11 cellular contexts compared by ENCODE assay signal in genomic region chr6:31574106-31575061, GRCh38. TPM values are rescaled to one million over a fixed set of nuclear protein-coding genes. Genes with fewer than 3 reads are reported as not detected.
DNase-seq lines count a peak whose midpoint lies in the region; ATAC-seq and TF ChIP-seq lines count a peak whose summit lies in the region.
"Had no signal": no experiment of that assay in that cellular context is flagged by ENCODE, and none has a peak within 500 bp of the region (broad histone marks: within the 10 kb centered on the region; RNA-seq: fewer than 3 reads in every experiment).

No MANE protein-coding gene starts in this region.

- peaks cover 50% of the 10 kb centered on the region for H3K36me3 Mint-ChIP-seq in activated T-helper 2 cell treated with anti-CD3 and anti-CD28 coated beads, Interferon-gamma antibody, Interleukin-2, Interleukin-4, amounts not matched to agents 10 μg/mL and 5 μg/mL and 100 μg/mL, durations not matched to agents 14 hours and 24 hours and 36 hours (ENCODE audit: low read depth)

- no peaks in the 10 kb centered on the region for H3K9me3 Mint-ChIP-seq in activated T-helper 2 cell treated with anti-CD3 and anti-CD28 coated beads, Interferon-gamma antibody, Interleukin-2, Interleukin-4, amounts not matched to agents 10 μg/mL and 5 μg/mL and 100 μg/mL, durations not matched to agents 14 hours and 24 hours and 36 hours

- no peak overlapping the region for H2AFZ ChIP-seq in osteoblast (ENCODE audit: low read length)

- CTCF ChIA-PET in GM10248 (lab: Yijun Ruan, JAX), result interaction anchor here (0.9 to 54.8 kb wide), 6 partner anchors 10 to 232 kb away, joined by 3 to 2725 read pairs (median 5); partner anchors contain the start of genes ATP6V1G2, DDX39B, LSM2 and LST1

- ATAC-seq in aorta (ENCODE audit: low FRiP score), result no peak
- no peak for ATAC-seq in HG02938 (IDR thresholded peaks at IDR 0.05; ENCODE audit: unreplicated experiment)

- no peaks in the 10 kb centered on the region for H3K79me2 ChIP-seq in osteoblast (ENCODE audit: insufficient read depth, low read length)

- H3K27ac Mint-ChIP-seq in activated T-helper 2 cell treated with anti-CD3 and anti-CD28 coated beads, Interferon-gamma antibody, Interleukin-2, Interleukin-4, amounts not matched to agents 10 μg/mL and 5 μg/mL and 100 μg/mL, durations not matched to agents 14 hours and 24 hours and 36 hours, result peak overlapping the region; percentile 95

- no peaks in the 10 kb centered on the region for H4K20me1 ChIP-seq in osteoblast (ENCODE audit: insufficient read depth, low read length)

- WGBS in aorta, 2 donors, result 79 to 86% methylated on average over 14 of the region's 14 CpGs

- peaks cover 2% of the 10 kb centered on the region for H3K4me1 ChIP-seq in osteoblast (ENCODE audit: insufficient read depth, low read length)
- H3K4me1 ChIP-seq in aorta (ENCODE audit: control insufficient read depth in 1 of 2, insufficient read depth in 2 of 2, low read length in 2 of 2), result no peaks in the 10 kb centered on the region

- TF ChIP-seq POLR2A in GM19193 (IDR thresholded peaks at IDR 0.05; ENCODE audit: extremely low read depth, insufficient read depth, insufficient read length), result peak; percentile 62

- H3K4me2 ChIP-seq in osteoblast (ENCODE audit: insufficient read depth, low read length), result no peak overlapping the region

- H3K4me1 Mint-ChIP-seq in activated T-helper 2 cell treated with anti-CD3 and anti-CD28 coated beads, Interferon-gamma antibody, Interleukin-2, Interleukin-4, amounts not matched to agents 10 μg/mL and 5 μg/mL and 100 μg/mL, durations not matched to agents 14 hours and 24 hours and 36 hours (ENCODE audit: low read depth), result peaks cover 76% of the 10 kb centered on the region

- TF ChIP-seq CTCF in GM10248 (IDR thresholded peaks at IDR 0.05; ENCODE audit: control extremely low read depth, extremely low read depth, low read depth, missing control alignments) (peak; percentile 38), osteoblast (IDR thresholded peaks at IDR 0.05; ENCODE audit: extremely low read depth, low read depth, low read length) (no peak)

- H3K36me3 ChIP-seq in osteoblast (ENCODE audit: insufficient read depth, low read length) (no peaks in the 10 kb centered on the region), aorta (ENCODE audit: control insufficient read depth in 1 of 2, insufficient read depth in 2 of 2, low read length in 1 of 2) (no peaks in the 10 kb centered on the region)
- H3K36me3 ChIP-seq: thoracic aorta had no signal

- H3K4me3 ChIP-seq in osteoblast (ENCODE audit: insufficient read depth, low read length), result no peak overlapping the region
- H3K4me3 ChIP-seq in aorta (ENCODE audit: low read length in 2 of 2), result no peak overlapping the region

- H3K27ac ChIP-seq in osteoblast (ENCODE audit: low read depth, low read length) (no peak overlapping the region), aorta (ENCODE audit: low read depth in 1 of 2, low read length in 2 of 2) (no peak overlapping the region)
- H3K27ac ChIP-seq: thoracic aorta had no signal

- no peak for DNase-seq in GM10248 (ENCODE audit: extremely low spot score)
- DNase-seq in activated T-helper 2 cell treated with anti-CD3 and anti-CD28 coated beads, Interferon-gamma antibody, Interleukin-2, Interleukin-4, amounts not matched to agents 10 μg/mL and 5 μg/mL and 100 μg/mL, durations not matched to agents 14 hours and 24 hours and 36 hours (ENCODE audit: low spot score), result no peak
- peak; percentile 80 for DNase-seq in osteoblast (ENCODE audit: insufficient read length, low spot score, missing footprints)
- no peak for DNase-seq in aorta
- no peak for DNase-seq in SK-N-DZ (ENCODE audit: low spot score)
- DNase-seq in AG08396 (ENCODE audit: low spot score), result no peak

- H3K4me3 Mint-ChIP-seq in activated T-helper 2 cell treated with anti-CD3 and anti-CD28 coated beads, Interferon-gamma antibody, Interleukin-2, Interleukin-4, amounts not matched to agents 10 μg/mL and 5 μg/mL and 100 μg/mL, durations not matched to agents 14 hours and 24 hours and 36 hours (ENCODE audit: low read depth), result peak overlapping the region; percentile 92

- no peaks in the 10 kb centered on the region for H3K27me3 ChIP-seq in osteoblast (ENCODE audit: insufficient read depth, low read length)
- H3K27me3 ChIP-seq in aorta (ENCODE audit: control insufficient read depth in 1 of 2, insufficient read depth in 2 of 2, low read length in 1 of 2), result no peaks in the 10 kb centered on the region

- peaks cover 4% of the 10 kb centered on the region for H3K27me3 Mint-ChIP-seq in activated T-helper 2 cell treated with anti-CD3 and anti-CD28 coated beads, Interferon-gamma antibody, Interleukin-2, Interleukin-4, amounts not matched to agents 10 μg/mL and 5 μg/mL and 100 μg/mL, durations not matched to agents 14 hours and 24 hours and 36 hours (ENCODE audit: low read depth)

- H3K9me3 ChIP-seq in osteoblast (ENCODE audit: low read depth, low read length) (no peaks in the 10 kb centered on the region), aorta (ENCODE audit: control insufficient read depth, low read length) (no peaks in the 10 kb centered on the region)
- H3K9me3 ChIP-seq: thoracic aorta had no signal

- POLR2A ChIA-PET in GM10248 (lab: Yijun Ruan, JAX), result interaction anchor here (0.7 to 7.1 kb wide), 19 partner anchors 10 to 371 kb away, joined by 3 to 94 read pairs (median 5); partner anchors contain the start of genes ATP6V1G2, BAG6, DDX39B and LST1

- intact Hi-C loops in activated T-helper 2 cell treated with anti-CD3 and anti-CD28 coated beads, Interferon-gamma antibody, Interleukin-2, Interleukin-4, amounts not matched to agents 10 μg/mL and 5 μg/mL and 100 μg/mL, durations not matched to agents 14 hours and 24 hours and 36 hours (cut with micrococcal nuclease), result loop anchor here (10.0 kb wide), 1 partner anchor 250 kb away; the partner anchor contains the start of gene HSPA1B
- intact Hi-C loops in aorta (cut with DNase I), result no loop called here

RNA-seq across cellular contexts. Expression of gene TNF, which starts 1.0 kb away (rescaled TPM):
- total RNA-seq in activated T-helper 2 cell treated with anti-CD3 and anti-CD28 coated beads, Interferon-gamma antibody, Interleukin-2, Interleukin-4, amounts not matched to agents 10 μg/mL and 5 μg/mL and 100 μg/mL, durations not matched to agents 14 hours and 24 hours and 36 hours, result 94.4 and 96.8 TPM in 2 replicates
- not detected in 2 replicates for total RNA-seq in osteoblast
- 1 to 10 TPM in 1 of 2 donors, under 1 TPM in 1; 0.66 to 1.9 TPM for total RNA-seq in aorta
- 1 to 10 TPM in 1 of 2 donors, under 1 TPM in 1; 0.23 to 1.3 TPM for polyA plus RNA-seq in aorta
- polyA plus RNA-seq in SK-N-DZ (2014; cell fraction: cytosol; rRNA removed), result 0.12 and 0.25 TPM in 2 replicates
- polyA plus RNA-seq in SK-N-DZ (2014; cell fraction: nucleus; rRNA removed), result 0.31 and 0.62 TPM in 2 replicates
- total RNA-seq: bronchial epithelial cell, frontal cortex had no signal

RNA-seq across cellular contexts. Expression of gene LTA, which starts 2.3 kb away (rescaled TPM):
- total RNA-seq in activated T-helper 2 cell treated with anti-CD3 and anti-CD28 coated beads, Interferon-gamma antibody, Interleukin-2, Interleukin-4, amounts not matched to agents 10 μg/mL and 5 μg/mL and 100 μg/mL, durations not matched to agents 14 hours and 24 hours and 36 hours, result 293 and 308 TPM in 2 replicates
- not detected in 2 replicates for total RNA-seq in osteoblast
- total RNA-seq in aorta, result not detected
- under 1 TPM in 1 of 2 donors, not detected in 1; 0.18 TPM for polyA plus RNA-seq in aorta
- not detected in 2 replicates for polyA plus RNA-seq in SK-N-DZ (2014; cell fraction: cytosol; rRNA removed)
- polyA plus RNA-seq in SK-N-DZ (2014; cell fraction: nucleus; rRNA removed), result not detected in 2 replicates
- total RNA-seq: bronchial epithelial cell, frontal cortex, thoracic aorta had no signal

RNA-seq across cellular contexts. Expression of gene LTB, which starts 7.8 kb away (rescaled TPM):
- 16.3 and 16.6 TPM in 2 replicates for total RNA-seq in activated T-helper 2 cell treated with anti-CD3 and anti-CD28 coated beads, Interferon-gamma antibody, Interleukin-2, Interleukin-4, amounts not matched to agents 10 μg/mL and 5 μg/mL and 100 μg/mL, durations not matched to agents 14 hours and 24 hours and 36 hours
- total RNA-seq in osteoblast (0.29 TPM in 1 of 2 replicates, not detected in the other), aorta (1 to 10 TPM; 1.4 to 3.6 TPM)
- polyA plus RNA-seq in aorta, result 1 to 10 TPM in 1 of 2 donors, under 1 TPM in 1; 0.88 to 2.5 TPM
- not detected in 2 replicates for polyA plus RNA-seq in SK-N-DZ (2014; cell fraction: cytosol; rRNA removed)
- polyA plus RNA-seq in SK-N-DZ (2014; cell fraction: nucleus; rRNA removed), result not detected in 2 replicates
- total RNA-seq: bronchial epithelial cell, frontal cortex, thoracic aorta had no signal

RNA-seq across cellular contexts. Expression of gene LST1, which starts 11.7 kb away (rescaled TPM):
- total RNA-seq in activated T-helper 2 cell treated with anti-CD3 and anti-CD28 coated beads, Interferon-gamma antibody, Interleukin-2, Interleukin-4, amounts not matched to agents 10 μg/mL and 5 μg/mL and 100 μg/mL, durations not matched to agents 14 hours and 24 hours and 36 hours, result 10.2 and 14.6 TPM in 2 replicates
- total RNA-seq in osteoblast (0.29 TPM in 1 of 2 replicates, not detected in the other), aorta (10 to 100 TPM; 21.1 to 24.6 TPM)
- polyA plus RNA-seq in aorta, result 10 to 100 TPM in 1 of 2 donors, 1 to 10 TPM in 1; 7.9 to 23.4 TPM
- polyA plus RNA-seq in SK-N-DZ (2014; cell fraction: cytosol; rRNA removed), result 1.2 and 3.0 TPM in 2 replicates
- 1.2 TPM in 1 of 2 replicates, not detected in the other for polyA plus RNA-seq in SK-N-DZ (2014; cell fraction: nucleus; rRNA removed)
- total RNA-seq: bronchial epithelial cell had no signal

RNA-seq across cellular contexts. Expression of gene NCR3, which starts 18.4 kb away (rescaled TPM):
- total RNA-seq in activated T-helper 2 cell treated with anti-CD3 and anti-CD28 coated beads, Interferon-gamma antibody, Interleukin-2, Interleukin-4, amounts not matched to agents 10 μg/mL and 5 μg/mL and 100 μg/mL, durations not matched to agents 14 hours and 24 hours and 36 hours, result 8.0 and 9.3 TPM in 2 replicates
- total RNA-seq in osteoblast, result not detected in 2 replicates
- not detected for total RNA-seq in aorta
- polyA plus RNA-seq in aorta, result not detected
- polyA plus RNA-seq in SK-N-DZ (2014; cell fraction: cytosol; rRNA removed), result not detected in 2 replicates
- polyA plus RNA-seq in SK-N-DZ (2014; cell fraction: nucleus; rRNA removed), result not detected in 2 replicates
- total RNA-seq: bronchial epithelial cell, frontal cortex, thoracic aorta had no signal

Comparison
In these comparisons a context has a peak if more than half of its experiments do, and no peak if none do; other contexts are left out.
1. RNA of gene TNF, which starts 1.0 kb away (total RNA-seq): 94.4 to 96.8 TPM in activated T-helper 2 cell treated with anti-CD3 and anti-CD28 coated beads, Interferon-gamma antibody, Interleukin-2, Interleukin-4, amounts not matched to agents 10 μg/mL and 5 μg/mL and 100 μg/mL, durations not matched to agents 14 hours and 24 hours and 36 hours; 0.66 to 1.9 TPM in aorta and not detected in osteoblast; every median in the first group is over 10 times any median in the second.
2. RNA of gene LTA, which starts 2.3 kb away (total RNA-seq): 293 to 308 TPM in activated T-helper 2 cell treated with anti-CD3 and anti-CD28 coated beads, Interferon-gamma antibody, Interleukin-2, Interleukin-4, amounts not matched to agents 10 μg/mL and 5 μg/mL and 100 μg/mL, durations not matched to agents 14 hours and 24 hours and 36 hours; not detected in aorta and not detected in osteoblast; every median in the first group is over 100 times any median in the second.